Comparison of ENCODE assay signal across 9 cellular contexts in the genomic region with DNA sequence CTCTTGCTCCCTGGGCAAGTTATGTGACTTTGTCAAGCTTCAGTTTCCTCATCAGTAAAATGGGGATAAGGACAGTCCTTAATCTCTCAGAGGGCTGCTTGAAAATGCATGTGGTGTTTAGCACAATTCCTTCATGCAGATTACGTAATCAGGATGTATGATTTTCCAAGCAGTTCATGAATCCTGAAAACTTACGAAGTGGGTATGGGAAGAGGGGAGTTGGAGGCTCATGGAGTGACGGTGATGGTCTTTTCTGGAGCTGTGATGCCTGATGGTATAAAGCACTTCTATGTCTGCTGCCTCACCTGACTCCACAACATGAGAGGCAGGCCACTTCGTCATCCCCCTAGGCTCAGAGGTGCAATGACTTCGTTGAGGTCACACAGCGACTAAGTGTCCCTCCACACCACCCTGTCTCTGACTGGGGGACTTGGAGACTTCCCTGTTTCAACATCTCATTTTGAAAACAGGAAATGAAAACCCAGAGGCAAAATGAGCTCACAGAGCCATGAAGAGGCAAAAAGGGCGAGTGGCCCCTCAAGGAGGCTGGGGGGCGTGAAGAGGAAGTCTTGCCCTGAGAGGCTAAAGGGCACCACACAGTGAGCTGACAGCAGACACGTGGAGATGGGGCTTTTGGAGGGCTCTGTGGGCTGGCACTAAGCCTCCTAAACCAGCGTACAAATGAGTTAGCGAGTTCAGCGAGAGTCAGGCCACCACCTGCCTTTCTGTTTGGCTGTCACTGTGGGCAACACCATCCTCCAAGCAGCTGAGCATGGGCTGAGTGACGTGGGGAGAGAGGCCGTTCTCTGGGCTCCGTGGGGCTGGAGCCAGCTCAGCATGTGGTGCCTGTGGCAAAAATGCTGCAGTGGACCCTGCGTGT. TPM values are rescaled to one million over a fixed set of nuclear protein-coding genes. Genes with fewer than 3 reads are reported as not detected.
DNase-seq lines count a peak whose midpoint lies in the region; ATAC-seq, FAIRE-seq and TF ChIP-seq lines count a peak whose summit lies in the region.
"Had no signal": no experiment of that assay in that cellular context is flagged by ENCODE, and none has a peak within 500 bp of the region (broad histone marks: within the 10 kb centered on the region; RNA-seq: fewer than 3 reads in every experiment).

No MANE protein-coding gene starts in this region.

- H3K9me3 ChIP-seq in heart right ventricle (no peaks in the 10 kb centered on the region), prostate gland (no peaks in the 10 kb centered on the region)

- peaks cover 0 to 45% (median 0%) of the 10 kb centered on the region in 9 donors for H3K4me1 ChIP-seq in heart right ventricle
- no peaks in the 10 kb centered on the region for H3K4me1 ChIP-seq in prostate gland (replicated peaks)

- 85 to 90% methylated on average over 16 of the region's 16 CpGs for WGBS in heart right ventricle, 2 donors
- 83 to 85% methylated on average over 16 of the region's 16 CpGs for WGBS in lower leg skin, 2 donors
- 83% methylated on average over 16 of the region's 16 CpGs for WGBS in prostate gland

- H3K36me3 ChIP-seq in heart right ventricle, result peaks cover 0 to 100% (median 52%) of the 10 kb centered on the region in 9 donors
- peaks cover 6 to 21% of the 10 kb centered on the region in 2 donors for H3K36me3 ChIP-seq in prostate gland

- no peak for FAIRE-seq in GM18507 (lab: Jason Lieb, UNC)
- FAIRE-seq: endometrium had no signal

- H3K27ac ChIP-seq in heart right ventricle (peak overlapping the region in 3 of 10 donors; percentile 5 to 84 (median 7)), prostate gland (no peak overlapping the region)

- H3K27me3 ChIP-seq in heart right ventricle (no peaks in the 10 kb centered on the region), prostate gland (replicated peaks; ENCODE audit: insufficient read depth) (no peaks in the 10 kb centered on the region)

- TF ChIP-seq POLR2A in lower leg skin (IDR thresholded peaks at IDR 0.05), result no peak
- TF ChIP-seq POLR2A in prostate gland (IDR thresholded peaks at IDR 0.05), result no peak

- intact Hi-C loops in heart right ventricle (cut with DNase I), result loop anchor here in 1 of 10 donors (10.0 kb wide), 1 partner anchor 55 kb away; no protein-coding TSS in a partner anchor
- intact Hi-C loops in lower leg skin (cut with DNase I; ENCODE audit: low total_unique reads), result no loop called here
- intact Hi-C loops in prostate gland (cut with DNase I), result no loop called here

- H3K4me3 ChIP-seq in heart right ventricle, result peak overlapping the region in 1 of 10 donors; percentile 9
- H3K4me3 ChIP-seq in lower leg skin (ENCODE audit: low read depth, poor library complexity, severe bottlenecking), result no peak overlapping the region
- no peak overlapping the region for H3K4me3 ChIP-seq in prostate gland

- TF ChIP-seq CTCF in heart right ventricle (IDR thresholded peaks at IDR 0.05) (no peak), lower leg skin (IDR thresholded peaks at IDR 0.05) (no peak), prostate gland (IDR thresholded peaks at IDR 0.05) (no peak)

- peak; percentile 64 for DNase-seq in GM18507 (ENCODE audit: extremely low spot score, insufficient read length, low read depth)
- peak; percentile 92 to 97 for DNase-seq in NOMO-1 (lab: John Stamatoyannopoulos, UW; ENCODE audit: unreplicated experiment in 2 of 2)
- DNase-seq in heart right ventricle, result peak in 1 of 2 donors; percentile 17
- no peak for DNase-seq in lower leg skin (ENCODE audit: low spot score in 2 of 2)
- DNase-seq in prostate gland (ENCODE audit: low spot score), result no peak
- no peak for DNase-seq in activated effector memory CD4-positive, alpha-beta T cell treated with Interleukin-2 at 50 U/mL for 16 hours
- DNase-seq in HPDE6-E6E7 (ENCODE audit: extremely low spot score), result no peak

- ATAC-seq in GM21737 (IDR thresholded peaks at IDR 0.05; ENCODE audit: unreplicated experiment), result peak; percentile 42
- peak; percentile 55 to 71 (median 62) for ATAC-seq in heart right ventricle

RNA-seq across cellular contexts. Expression of a gene that starts 10.1 kb away (rescaled TPM):
- total RNA-seq in heart right ventricle, result 10 to 100 TPM in 7 of 10 donors, 1 to 10 TPM in 3; 7.0 to 21.4 (median 11.2) TPM
- polyA plus RNA-seq in heart right ventricle, result 10 to 100 TPM in 1 of 2 donors, 1 to 10 TPM in 1; 5.7 to 15.1 TPM
- 10 to 100 TPM; 10.1 to 44.3 (median 20.8) TPM for total RNA-seq in lower leg skin
- total RNA-seq in prostate gland, result 10 to 100 TPM; 42.2 to 51.8 TPM

RNA-seq across cellular contexts. Expression of a gene that starts 29.1 kb away (rescaled TPM):
- 10 to 100 TPM in 1 of 10 donors, 1 to 10 TPM in 9; 1.6 to 68.0 (median 4.3) TPM for total RNA-seq in heart right ventricle
- 1 to 10 TPM; 3.5 to 4.9 TPM for polyA plus RNA-seq in heart right ventricle
- 100 to 1,000 TPM in 3 of 4 donors, 10 to 100 TPM in 1; 85.5 to 156 (median 112) TPM for total RNA-seq in lower leg skin
- total RNA-seq in prostate gland, result 10 to 100 TPM in 1 of 2 donors, 1 to 10 TPM in 1; 3.5 to 31.5 TPM

Comparison
In these comparisons a context has a peak if more than half of its experiments do, and no peak if none do; other contexts are left out.
1. DNase-seq: peak in GM18507 (single experiment) and NOMO-1 (2 of 2); none in lower leg skin (0 of 2), prostate gland (single experiment), activated effector memory CD4-positive, alpha-beta T cell treated with Interleukin-2 at 50 U/mL for 16 hours (single experiment) and HPDE6-E6E7 (single experiment).